In the genomic region with DNA sequence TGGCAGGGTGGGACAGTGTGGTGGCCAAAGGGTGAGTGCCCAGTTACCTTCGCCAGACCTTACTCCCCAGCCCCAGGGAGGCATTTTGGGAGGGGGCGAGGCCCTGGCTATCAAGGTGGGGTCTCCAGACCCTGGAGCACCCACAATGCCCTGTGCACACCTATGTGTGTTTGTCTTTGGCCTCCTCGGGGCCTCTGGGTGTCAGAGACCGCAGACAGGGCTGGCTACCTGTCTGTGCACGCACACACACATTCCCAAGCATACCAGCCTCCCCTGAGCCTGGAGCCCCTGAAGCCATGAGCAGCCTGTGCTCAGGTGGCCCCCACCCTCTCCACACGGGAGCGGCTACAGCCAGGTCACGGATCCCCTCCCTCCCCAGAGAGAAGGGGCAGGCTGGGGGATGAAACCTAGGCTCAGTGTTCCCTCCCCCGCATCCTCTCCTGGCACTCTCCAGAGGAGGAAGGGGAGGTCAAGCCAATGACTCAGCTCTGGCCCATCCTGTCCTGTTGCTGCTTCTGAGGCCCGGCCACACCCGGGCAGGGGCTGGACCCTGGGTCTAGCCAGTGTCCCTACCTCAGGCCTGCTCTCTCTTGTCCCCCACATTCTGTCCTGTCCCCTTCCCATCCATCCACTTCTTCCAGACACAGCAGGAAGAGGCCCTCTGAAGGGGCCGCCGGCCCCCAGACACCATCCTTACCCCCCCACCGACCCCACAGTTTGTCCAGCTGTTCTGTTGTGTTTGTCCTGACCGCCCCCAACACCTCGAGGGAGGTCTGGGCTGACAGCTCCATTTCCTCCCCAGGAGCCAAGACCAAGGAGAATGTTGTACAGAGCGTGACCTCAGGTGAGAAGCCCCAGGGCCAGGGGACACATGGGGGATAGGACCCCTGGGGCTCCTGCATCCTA, we compare ENCODE assay signal across 9 cellular contexts. TPM values are rescaled to one million over a fixed set of nuclear protein-coding genes. Genes with fewer than 3 reads are reported as not detected.
A peak's percentile ranks its signal among the peaks of the same experiment; 100 is the strongest.
DNase-seq lines count a peak whose midpoint lies in the region; ATAC-seq and TF ChIP-seq lines count a peak whose summit lies in the region.
"Had no signal": no experiment of that assay in that cellular context is flagged by ENCODE, and none has a peak within 500 bp of the region (broad histone marks: within the 10 kb centered on the region; RNA-seq: fewer than 3 reads in every experiment).

No MANE protein-coding gene starts in this region.

- CTCF ChIA-PET in HCT116 (lab: Charles Lee) = interaction anchor here (0.5 to 3.7 kb wide), 7 partner anchors 7 to 613 kb away, joined by 3 to 36 read pairs (median 4); partner anchors contain the start of gene ADIRF

- TF ChIP-seq RAD21 in HCT116 (IDR thresholded peaks at IDR 0.05; ENCODE audit: low read depth) = no peak

- TSS peak; percentile 73 for BruUV-seq in HCT116 (replicated peaks; lab: Mats Ljungman, UMichigan)

- RAD21 ChIA-PET in HCT116 (lab: Charles Lee; ENCODE audit: low non-redundant PET in 1 of 2, low total read pairs in 2 of 2, uncharacterized antibody in 2 of 2, unreplicated experiment in 2 of 2) = interaction anchor here (1.0 to 1.5 kb wide), 2 partner anchors 13 to 20 kb away, joined by 3 to 4 read pairs; no protein-coding TSS in a partner anchor

- peak overlapping the region; percentile 94 for H3K27ac ChIP-seq in HCT116 (ENCODE audit: low read depth, low read length)

- H3K4me1 ChIP-seq in HCT116 (ENCODE audit: control insufficient read depth in 1 of 2, insufficient read depth in 2 of 2, low read length in 2 of 2) (peaks cover 45 to 79% of the 10 kb centered on the region in 2 experiments), adipocyte (ENCODE audit: control insufficient read depth, insufficient read depth, low read length) (peaks cover 49% of the 10 kb centered on the region), skeletal muscle satellite cell (ENCODE audit: control insufficient read depth, insufficient read depth, low read length) (peaks cover 47% of the 10 kb centered on the region)

- H3K9ac ChIP-seq in HCT116 (ENCODE audit: low read length) = peak overlapping the region; percentile 71
- H3K9ac ChIP-seq in adipocyte (ENCODE audit: low read length) = peak overlapping the region; percentile 80
- peak overlapping the region; percentile 73 for H3K9ac ChIP-seq in skeletal muscle satellite cell (ENCODE audit: low read depth, low read length)

- POLR2A ChIA-PET in HCT116 (lab: Charles Lee) = interaction anchor here (1.7 to 5.7 kb wide), 2 partner anchors 10 to 274 kb away, joined by 3 to 58 read pairs; partner anchors contain the start of gene ADIRF

- no peaks in the 10 kb centered on the region for H4K20me1 ChIP-seq in HCT116 (ENCODE audit: insufficient read depth)

- H3K27me3 ChIP-seq in HCT116 (ENCODE audit: insufficient read depth, low read length) (no peaks in the 10 kb centered on the region), adipocyte (replicated peaks; ENCODE audit: control insufficient read depth, insufficient read depth, low read length) (no peaks in the 10 kb centered on the region), skeletal muscle satellite cell (ENCODE audit: control insufficient read depth, insufficient read depth, low read length) (no peaks in the 10 kb centered on the region)

- peak; percentile 67 for ATAC-seq in HCT116
- ATAC-seq in left ventricle myocardium superior = peak; percentile 60
- no peak for ATAC-seq in GM18867 (IDR thresholded peaks at IDR 0.05; ENCODE audit: unreplicated experiment)
- ATAC-seq in GM18519 (IDR thresholded peaks at IDR 0.05; ENCODE audit: low FRiP score, unreplicated experiment) = no peak

- no peak overlapping the region for H2AFZ ChIP-seq in HCT116 (ENCODE audit: low read depth, low read length, poor library complexity, severe bottlenecking)

- H3K4me3 ChIP-seq in HCT116 (replicated peaks in 1 of 2; ENCODE audit: low read depth in 1 of 2, low read length in 2 of 2) (peak overlapping the region; percentile 50 to 57), adipocyte (ENCODE audit: low read length) (peak overlapping the region; percentile 78), skeletal muscle satellite cell (ENCODE audit: low read length) (peak overlapping the region; percentile 36)

- H3K4me2 ChIP-seq in HCT116 (ENCODE audit: low read length) (peak overlapping the region; percentile 100), skeletal muscle satellite cell (ENCODE audit: low read length) (peak overlapping the region; percentile 74)

- intact Hi-C loops in HCT116 (cut with micrococcal nuclease) = no loop called here
- intact Hi-C loops in left ventricle myocardium superior (cut with micrococcal nuclease) = no loop called here

- no peak for TF ChIP-seq POLR2A in HCT116 (IDR thresholded peaks at IDR 0.05; ENCODE audit: borderline replicate concordance, extremely low read depth, insufficient read depth, insufficient read length)

- H3K79me2 ChIP-seq in HCT116 (ENCODE audit: insufficient read depth, low read length) = peaks cover 8% of the 10 kb centered on the region; the same call in 1 of the 2 replicates

- DNase-seq in HCT116 (ENCODE audit: low read depth, low spot score) (peak; percentile 62), adipocyte (ENCODE audit: low read depth) (peak; percentile 62), left ventricle myocardium superior (peak; percentile 69), LoVo (ENCODE audit: low spot score) (no peak)
- no peak for DNase-seq in activated CD4-positive, CD25-positive, alpha-beta regulatory T cell (lab: John Stamatoyannopoulos, UW)
- DNase-seq: activated T-cell treated with anti-CD3 and anti-CD28 coated beads, Interleukin-2, amount 50 U/mL, for 48 hours had no signal

- H3K9me2 ChIP-seq in HCT116 (ENCODE audit: insufficient read depth) = no peaks in the 10 kb centered on the region

- no peak for TF ChIP-seq CTCF in HCT116 (IDR thresholded peaks at IDR 0.05 in 2 of 3, conservative IDR thresholded peaks at IDR 0.05 in 1 of 3; ENCODE audit: borderline replicate concordance in 1 of 3, insufficient read depth in 1 of 3, low read depth in 2 of 3, low read length in 2 of 3)

- no peaks in the 10 kb centered on the region for H3K36me3 ChIP-seq in HCT116 (ENCODE audit: control insufficient read depth in 1 of 2, insufficient read depth in 2 of 2, low read length in 2 of 2)
- no peaks in the 10 kb centered on the region for H3K36me3 ChIP-seq in adipocyte (ENCODE audit: control insufficient read depth, insufficient read depth, low read length, severe bottlenecking)
- no peaks in the 10 kb centered on the region for H3K36me3 ChIP-seq in skeletal muscle satellite cell (ENCODE audit: insufficient read depth, low read length)

- H3K9me3 ChIP-seq in HCT116 (ENCODE audit: control insufficient read depth in 1 of 2, insufficient read depth in 1 of 2, low read depth in 1 of 2, low read length in 2 of 2) = no peaks in the 10 kb centered on the region
- H3K9me3 ChIP-seq in adipocyte (ENCODE audit: control insufficient read depth, low read length) = no peaks in the 10 kb centered on the region
- no peaks in the 10 kb centered on the region for H3K9me3 ChIP-seq in skeletal muscle satellite cell (replicated peaks; ENCODE audit: low read length)

TF ChIP-seq in HCT116, 20 proteins besides CTCF, POLR2A, EP300 and RAD21:
- TF ChIP-seq ZBTB33 (IDR thresholded peaks at IDR 0.05; ENCODE audit: extremely low read depth, insufficient replicate concordance, low read length) = peak; percentile 36
- peak; percentile 35 for TF ChIP-seq YY1 (IDR thresholded peaks at IDR 0.05; ENCODE audit: extremely low read depth, insufficient replicate concordance, low read depth, low read length)
- no peak for TF ChIP-seq EGR1 (IDR thresholded peaks at IDR 0.05; ENCODE audit: low read depth)
- TF ChIP-seq CEBPB (IDR thresholded peaks at IDR 0.05; ENCODE audit: low read depth) = no peak
- no peak for TF ChIP-seq ZNF274 (IDR thresholded peaks at IDR 0.05; ENCODE audit: low read depth, low read length)
- TF ChIP-seq SRF (IDR thresholded peaks at IDR 0.05; ENCODE audit: low read depth) = no peak
- no peak for TF ChIP-seq SIN3A (IDR thresholded peaks at IDR 0.05; ENCODE audit: low read depth)
- no peak for TF ChIP-seq EZH2 (IDR thresholded peaks at IDR 0.05)
- no peak for TF ChIP-seq FOSL1 (IDR thresholded peaks at IDR 0.05; ENCODE audit: low read depth)
- TF ChIP-seq TCF7L2 (IDR thresholded peaks at IDR 0.05; ENCODE audit: borderline replicate concordance, extremely low read depth, insufficient read depth, insufficient read length) = no peak
- TF ChIP-seq POLR2AphosphoS5 (IDR thresholded peaks at IDR 0.05; ENCODE audit: low read depth, low read length) = peak; percentile 87
- no peak for TF ChIP-seq JUND (IDR thresholded peaks at IDR 0.05)
- TF ChIP-seq CBX3 (IDR thresholded peaks at IDR 0.05; ENCODE audit: low read depth) = no peak
- TF ChIP-seq ELF1 (IDR thresholded peaks at IDR 0.05; ENCODE audit: borderline replicate concordance, low read depth) = no peak
- TF ChIP-seq EZH2phosphoT487 (IDR thresholded peaks at IDR 0.05; ENCODE audit: borderline replicate concordance) = no peak

RNA-seq across cellular contexts. Expression of gene SNCG, which starts 0.7 kb away (rescaled TPM):
- total RNA-seq in HCT116 (2021; ENCODE audit: unreplicated experiment) (61.1 TPM), left ventricle myocardium superior (21.2 TPM)
- polyA plus RNA-seq in HCT116 (2012) = 120 and 159 TPM in 2 replicates
- 6.3 and 10.6 TPM in 2 replicates for total RNA-seq in skeletal muscle satellite cell (2012; rRNA removed)

RNA-seq across cellular contexts. Expression of gene MMRN2, which starts 1.7 kb away (rescaled TPM):
- 8.3 TPM for total RNA-seq in HCT116 (2021; ENCODE audit: unreplicated experiment)
- polyA plus RNA-seq in HCT116 (2012) = 16.8 and 19.6 TPM in 2 replicates
- total RNA-seq in left ventricle myocardium superior = 31.3 TPM
- 2.5 and 2.8 TPM in 2 replicates for total RNA-seq in skeletal muscle satellite cell (2012; rRNA removed)

RNA-seq across cellular contexts. Expression of gene ADIRF, which starts 9.2 kb away (rescaled TPM):
- total RNA-seq in HCT116 (2021; ENCODE audit: unreplicated experiment) (448 TPM), left ventricle myocardium superior (41.8 TPM)
- 582 and 667 TPM in 2 replicates for polyA plus RNA-seq in HCT116 (2012)
- total RNA-seq in skeletal muscle satellite cell (2012; rRNA removed) = 21.3 and 26.2 TPM in 2 replicates

Comparison
In these comparisons a context has a peak if more than half of its experiments do, and no peak if none do; other contexts are left out.
1. ATAC-seq: peak in HCT116 (single experiment) and left ventricle myocardium superior (single experiment); none in GM18867 (single experiment) and GM18519 (single experiment).
2. DNase-seq: peak in HCT116 (single experiment), adipocyte (single experiment) and left ventricle myocardium superior (single experiment); none in LoVo (single experiment) and activated CD4-positive, CD25-positive, alpha-beta regulatory T cell (0 of 4).
3. RNA of gene ADIRF, which starts 9.2 kb away (total RNA-seq): 448 TPM in HCT116 (single experiment); 41.8 TPM in left ventricle myocardium superior (single experiment); every median in the first group is over 10 times any median in the second.
4. Peak in every context shown above with its lines, with median percentiles within 50 percentile points of each other: H3K4me3 ChIP-seq and H3K9ac ChIP-seq.